In genomic region chr11:130247289-130247688, GRCh38 we compare ENCODE assay signal across 14 cellular contexts.
"Had no signal": no experiment of that assay in that cellular context is flagged by ENCODE, and none has a peak within 500 bp of the region (broad histone marks: within the 10 kb centered on the region; RNA-seq: fewer than 3 reads in every experiment).

No MANE protein-coding gene starts in this region.

- H3K27me3 Mint-ChIP-seq: activated CD4-positive, alpha-beta memory T cell treated with anti-CD3 and anti-CD28 coated beads for 36 hours had no signal

- DNase-seq: activated CD4-positive, alpha-beta memory T cell treated with anti-CD3 and anti-CD28 coated beads for 36 hours; activated CD8-positive, alpha-beta memory T cell treated with anti-CD3 and anti-CD28 coated beads, Interleukin-2, amount 50 U/mL, for 4 hours; activated naive CD4-positive, alpha-beta T cell; effector CD4-positive, alpha-beta T cell; gastrocnemius medialis; left lung; pancreas; stimulated activated CD4-positive, alpha-beta T cell treated with anti-CD3 and anti-CD28 coated beads, Interleukin-4, amount 100 ng/mL, for 4 hours; T1000; thyroid gland; uterus had no signal

- H3K27me3 ChIP-seq: cardiac muscle cell, gastrocnemius medialis, left lung, neural progenitor cell, pancreas, thyroid gland, uterus had no signal

- ATAC-seq: gastrocnemius medialis, left lung, pancreas had no signal

- H3K4me3 ChIP-seq: cardiac muscle cell, coronary artery, gastrocnemius medialis, left lung, neural progenitor cell, pancreas, thyroid gland, uterus had no signal

- H3K36me3 ChIP-seq: cardiac muscle cell, gastrocnemius medialis, left lung, neural progenitor cell, thyroid gland, uterus had no signal

- H3K27ac Mint-ChIP-seq: activated CD4-positive, alpha-beta memory T cell treated with anti-CD3 and anti-CD28 coated beads for 36 hours; neural progenitor cell had no signal

- H3K4me1 ChIP-seq: neural progenitor cell, uterus had no signal

- H3K9me3 ChIP-seq: gastrocnemius medialis, left lung, pancreas, thyroid gland, uterus had no signal

- H3K4me3 Mint-ChIP-seq: activated CD4-positive, alpha-beta memory T cell treated with anti-CD3 and anti-CD28 coated beads for 36 hours; neural progenitor cell had no signal

- H3K27ac ChIP-seq: cardiac muscle cell, coronary artery, gastrocnemius medialis, left lung, neural progenitor cell, pancreas, thyroid gland, uterus had no signal
